1 cellular context compared by ENCODE assay signal in genomic region chr22:19143967-19144400, GRCh38.
A peak's percentile ranks its signal among the peaks of the same experiment; 100 is the strongest.
TF ChIP-seq lines count a peak whose summit lies in the region.

No MANE protein-coding gene starts in this region.

TF ChIP-seq in K562, 482 proteins besides CTCF, POLR2A, EP300 and RAD21 (continues in another document):
- TF ChIP-seq MTA2 (IDR thresholded peaks at IDR 0.05; ENCODE audit: low read depth) (peak; percentile 12; the same call in 1 of the 2 replicates), ZNF707 (CRISPR knock-in tag; conservative IDR thresholded peaks at IDR 0.05) (0 out of 2 replicates have a peak, but pooled peaks have one; percentile 15), ELF4 (CRISPR knock-in tag; IDR thresholded peaks at IDR 0.05) (peak; percentile 33; the same call in 1 of the 2 replicates), ZNF589 (CRISPR knock-in tag; IDR thresholded peaks at IDR 0.05; ENCODE audit: low read depth) (no peak), E2F6 (IDR thresholded peaks at IDR 0.05; ENCODE audit: borderline replicate concordance in 1 of 2, extremely low read depth in 1 of 2, insufficient read depth in 1 of 2, insufficient read length in 1 of 2, low read depth in 1 of 2, low read length in 1 of 2, poor library complexity in 1 of 2, severe bottlenecking in 1 of 2) (peak in 1 of 2 experiments; percentile 4), PHB2 (IDR thresholded peaks at IDR 0.05; ENCODE audit: low read depth) (peak; percentile 19; the same call in 1 of the 2 replicates), CREM (IDR thresholded peaks at IDR 0.05; ENCODE audit: low read depth) (peak; percentile 85), ETV1 (tag; conservative IDR thresholded peaks at IDR 0.05; ENCODE audit: low read depth) (0 out of 2 replicates have a peak, but pooled peaks have one; percentile 8), AFF1 (IDR thresholded peaks at IDR 0.05; ENCODE audit: low read depth in 1 of 2, partially characterized antibody in 2 of 2) (peak in 1 of 2 experiments; percentile 11), SPI1 (IDR thresholded peaks at IDR 0.05; ENCODE audit: borderline replicate concordance, low read depth, low read length) (peak; percentile 31; the same call in 1 of the 2 replicates), SMARCA4 (IDR thresholded peaks at IDR 0.05) (peak; percentile 45; the same call in 1 of the 2 replicates), DPF2 (IDR thresholded peaks at IDR 0.05) (0 out of 2 replicates have a peak, but pooled peaks have one; percentile 21), SMARCA5 (IDR thresholded peaks at IDR 0.05) (peak; percentile 68), SMARCE1 (IDR thresholded peaks at IDR 0.05) (peak; percentile 56; the same call in 1 of the 2 replicates), ARID2 (IDR thresholded peaks at IDR 0.05) (peak; percentile 75; the same call in 1 of the 2 replicates), GTF2A2 (tag; IDR thresholded peaks at IDR 0.05) (no peak; the same call in 1 of the 2 replicates), BCL6 (CRISPR knock-in tag; IDR thresholded peaks at IDR 0.05) (no peak), CREB1 (IDR thresholded peaks at IDR 0.05) (peak; percentile 62; the same call in 1 of the 2 replicates), CREB1 (CRISPR knock-in tag; IDR thresholded peaks at IDR 0.05) (no peak), SAFB (IDR thresholded peaks at IDR 0.05; ENCODE audit: borderline replicate concordance, low read depth, low read length) (no peak), JUND (IDR thresholded peaks at IDR 0.05; ENCODE audit: borderline replicate concordance, low read depth, low read length) (no peak), JUND (tag; IDR thresholded peaks at IDR 0.05; ENCODE audit: borderline replicate concordance, low read depth, low read length) (no peak), MLX (CRISPR knock-in tag; conservative IDR thresholded peaks at IDR 0.05) (0 out of 4 replicates have a peak, but pooled peaks of 1 of the 2 experiments have one; percentile 38), MLLT1 (IDR thresholded peaks at IDR 0.05) (peak; percentile 54 to 83; a peak in 3 of 4 replicates), SNRNP70 (optimal IDR thresholded peaks at IDR 0.05; ENCODE audit: low read depth, low read length) (peak; percentile 86), LARP7 (IDR thresholded peaks at IDR 0.05) (peak; percentile 94), ZNF165 (CRISPR knock-in tag; IDR thresholded peaks at IDR 0.05; ENCODE audit: borderline replicate concordance) (0 out of 2 replicates have a peak, but pooled peaks have one; percentile 18), E2F4 (CRISPR knock-in tag; IDR thresholded peaks at IDR 0.05; ENCODE audit: low read depth) (peak; percentile 68), ZNF609 (CRISPR knock-in tag; IDR thresholded peaks at IDR 0.05; ENCODE audit: borderline replicate concordance) (no peak), HDAC8 (tag; IDR thresholded peaks at IDR 0.05) (no peak), HDGF (IDR thresholded peaks at IDR 0.05) (peak; percentile 97; the same call in 1 of the 2 replicates), CHD1 (IDR thresholded peaks at IDR 0.05; ENCODE audit: low read length) (peak; percentile 89), ARHGAP35 (IDR thresholded peaks at IDR 0.05; ENCODE audit: partially characterized antibody) (peak; percentile 70), ARNT (IDR thresholded peaks at IDR 0.05) (peak in 1 of 2 experiments; percentile 72; a peak in 2 of 4 replicates), BCOR (IDR thresholded peaks at IDR 0.05) (0 out of 2 replicates have a peak, but pooled peaks have one; percentile 10), ETS1 (conservative IDR thresholded peaks at IDR 0.05; ENCODE audit: control insufficient read depth, low read depth, low read length) (peak; percentile 56; the same call in 1 of the 2 replicates), NCOA4 (IDR thresholded peaks at IDR 0.05; ENCODE audit: partially characterized antibody) (peak; percentile 44), RBM22 (IDR thresholded peaks at IDR 0.05; ENCODE audit: low read depth, low read length, poor library complexity, severe bottlenecking) (no peak)
